1 cellular context compared by ENCODE assay signal in genomic region chr15:29222129-29222853, GRCh38.
TF ChIP-seq lines count a peak whose summit lies in the region.

No MANE protein-coding gene starts in this region.

TF ChIP-seq in GM23338, 12 proteins besides CTCF, POLR2A, EP300 and RAD21 (continued from another document):
- no peak for TF ChIP-seq ETS1 (IDR thresholded peaks at IDR 0.05)
